ENCODE assay signal across 10 cellular contexts in the genomic region with DNA sequence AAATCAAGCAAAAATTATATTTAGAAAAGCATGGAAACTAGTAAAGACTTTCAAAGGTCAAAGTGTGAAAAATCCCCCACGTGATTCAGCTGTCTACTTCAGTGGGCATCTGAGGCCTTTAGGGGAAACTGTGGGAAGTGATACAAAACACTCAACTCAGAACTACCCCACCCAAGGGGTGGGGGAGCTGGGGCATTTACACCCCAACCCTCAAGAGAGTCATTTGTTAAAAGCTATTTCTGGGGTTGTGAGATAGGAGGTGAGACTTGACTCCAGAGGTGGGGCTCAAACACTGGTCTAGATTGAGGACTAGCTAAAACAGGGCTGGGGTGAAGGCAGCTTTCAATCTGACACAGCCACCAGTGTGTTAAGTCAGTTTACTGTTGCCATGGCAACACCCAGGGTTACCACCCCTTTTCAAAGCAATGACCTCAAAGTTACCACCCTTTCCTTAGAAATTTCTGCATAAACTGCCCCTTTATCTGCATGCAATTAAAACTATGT. TPM values are rescaled to one million over a fixed set of nuclear protein-coding genes. Genes with fewer than 3 reads are reported as not detected.
DNase-seq lines count a peak whose midpoint lies in the region; ATAC-seq and TF ChIP-seq lines count a peak whose summit lies in the region.
"Had no signal": no experiment of that assay in that cellular context is flagged by ENCODE, and none has a peak within 500 bp of the region (broad histone marks: within the 10 kb centered on the region; RNA-seq: fewer than 3 reads in every experiment).

No MANE protein-coding gene starts in this region.

- no TSS peak for BruUV-seq in Calu3 (replicated peaks; lab: Mats Ljungman, UMichigan)

- peaks cover 1% of the 10 kb centered on the region for H3K36me3 Mint-ChIP-seq in activated T-helper 1 cell treated with anti-CD3 and anti-CD28 coated beads, Interleukin-12 subunit alpha, Interleukin-12 subunit beta, Interleukin-2, Interleukin-4 antibody, amounts not matched to agents 30 ng/mL and 10 ng/mL and 1 ng/mL, durations not matched to agents 14 hours and 24 hours and 36 hours (ENCODE audit: low read depth)
- H3K36me3 Mint-ChIP-seq in Calu3 (ENCODE audit: insufficient read depth, unreplicated experiment) = no peaks in the 10 kb centered on the region

- H3K27ac Mint-ChIP-seq in activated T-helper 1 cell treated with anti-CD3 and anti-CD28 coated beads, Interleukin-12 subunit alpha, Interleukin-12 subunit beta, Interleukin-2, Interleukin-4 antibody, amounts not matched to agents 30 ng/mL and 10 ng/mL and 1 ng/mL, durations not matched to agents 14 hours and 24 hours and 36 hours = peak overlapping the region; percentile 73
- H3K27ac Mint-ChIP-seq in Calu3 (ENCODE audit: unreplicated experiment) = no peak overlapping the region

- no peaks in the 10 kb centered on the region for H3K9me3 Mint-ChIP-seq in activated T-helper 1 cell treated with anti-CD3 and anti-CD28 coated beads, Interleukin-12 subunit alpha, Interleukin-12 subunit beta, Interleukin-2, Interleukin-4 antibody, amounts not matched to agents 30 ng/mL and 10 ng/mL and 1 ng/mL, durations not matched to agents 14 hours and 24 hours and 36 hours
- no peaks in the 10 kb centered on the region for H3K9me3 Mint-ChIP-seq in Calu3 (ENCODE audit: low read depth, unreplicated experiment)

- no peak overlapping the region for H3K4me3 Mint-ChIP-seq in activated T-helper 1 cell treated with anti-CD3 and anti-CD28 coated beads, Interleukin-12 subunit alpha, Interleukin-12 subunit beta, Interleukin-2, Interleukin-4 antibody, amounts not matched to agents 30 ng/mL and 10 ng/mL and 1 ng/mL, durations not matched to agents 14 hours and 24 hours and 36 hours
- H3K4me3 Mint-ChIP-seq in Calu3 (ENCODE audit: low read depth, unreplicated experiment) = no peak overlapping the region

- H3K27me3 Mint-ChIP-seq in activated T-helper 1 cell treated with anti-CD3 and anti-CD28 coated beads, Interleukin-12 subunit alpha, Interleukin-12 subunit beta, Interleukin-2, Interleukin-4 antibody, amounts not matched to agents 30 ng/mL and 10 ng/mL and 1 ng/mL, durations not matched to agents 14 hours and 24 hours and 36 hours (ENCODE audit: insufficient read depth) = no peaks in the 10 kb centered on the region
- peaks cover 71% of the 10 kb centered on the region for H3K27me3 Mint-ChIP-seq in Calu3 (ENCODE audit: unreplicated experiment)

- peaks cover 44% of the 10 kb centered on the region for H3K4me1 Mint-ChIP-seq in activated T-helper 1 cell treated with anti-CD3 and anti-CD28 coated beads, Interleukin-12 subunit alpha, Interleukin-12 subunit beta, Interleukin-2, Interleukin-4 antibody, amounts not matched to agents 30 ng/mL and 10 ng/mL and 1 ng/mL, durations not matched to agents 14 hours and 24 hours and 36 hours (ENCODE audit: low read depth)
- no peaks in the 10 kb centered on the region for H3K4me1 Mint-ChIP-seq in Calu3 (ENCODE audit: low read depth, unreplicated experiment)

- intact Hi-C loops in activated T-helper 1 cell treated with anti-CD3 and anti-CD28 coated beads, Interleukin-12 subunit alpha, Interleukin-12 subunit beta, Interleukin-2, Interleukin-4 antibody, amounts not matched to agents 30 ng/mL and 10 ng/mL and 1 ng/mL, durations not matched to agents 14 hours and 24 hours and 36 hours (cut with micrococcal nuclease) = loop anchor here (1.0 kb wide), 2 partner anchors 14 to 15 kb away; no protein-coding TSS in a partner anchor
- intact Hi-C loops in left colon (cut with DNase I, micrococcal nuclease) = no loop called here
- intact Hi-C loops in Calu3 (cut with micrococcal nuclease; ENCODE audit: unreplicated experiment) = no loop called here

- ATAC-seq in HG03432 (IDR thresholded peaks at IDR 0.05; ENCODE audit: unreplicated experiment) (peak; percentile 87), HG02981 (IDR thresholded peaks at IDR 0.05; ENCODE audit: unreplicated experiment) (no peak), left colon (no peak), HG02840 (IDR thresholded peaks at IDR 0.05; ENCODE audit: low FRiP score, unreplicated experiment) (no peak)

- peak; percentile 72 for DNase-seq in stimulated activated CD4-positive, alpha-beta T cell treated with anti-CD3 and anti-CD28 coated beads, Interleukin-1b, Interleukin-23, amount 100 ng/mL, for 48 hours
- DNase-seq in stimulated activated CD4-positive, alpha-beta T cell treated with anti-CD3 and anti-CD28 coated beads, Interleukin-4, amount 100 ng/mL, for 4 hours = no peak
- DNase-seq in activated T-helper 1 cell treated with anti-CD3 and anti-CD28 coated beads, Interleukin-12 subunit alpha, Interleukin-12 subunit beta, Interleukin-2, Interleukin-4 antibody, amounts not matched to agents 30 ng/mL and 10 ng/mL and 1 ng/mL, durations not matched to agents 14 hours and 24 hours and 36 hours (ENCODE audit: low spot score) = peak; percentile 53
- no peak for DNase-seq in left colon
- no peak for DNase-seq in Calu3
- DNase-seq: Right ventricle myocardium superior had no signal

- CTCF ChIA-PET in Calu3 (lab: Charles Lee) = interaction anchor here (0.6 to 1.1 kb wide), 2 partner anchors 8 kb away, joined by 3 to 4 read pairs; no protein-coding TSS in a partner anchor

- TF ChIP-seq CTCF in Calu3 (IDR thresholded peaks at IDR 0.05; ENCODE audit: unreplicated experiment) = no peak

RNA-seq across cellular contexts. Expression of a gene that starts 9.8 kb away (rescaled TPM):
- total RNA-seq in activated T-helper 1 cell treated with anti-CD3 and anti-CD28 coated beads, Interleukin-12 subunit alpha, Interleukin-12 subunit beta, Interleukin-2, Interleukin-4 antibody, amounts not matched to agents 30 ng/mL and 10 ng/mL and 1 ng/mL, durations not matched to agents 14 hours and 24 hours and 36 hours = 0.39 TPM in 1 of 2 replicates, not detected in the other
- total RNA-seq in left colon (not detected), Calu3 (2022) (not detected in 2 replicates)
- total RNA-seq: bronchial epithelial cell, Right ventricle myocardium superior had no signal

Comparison
In these comparisons a context has a peak if more than half of its experiments do, and no peak if none do; other contexts are left out.
1. DNase-seq: peak in stimulated activated CD4-positive, alpha-beta T cell treated with anti-CD3 and anti-CD28 coated beads, Interleukin-1b, Interleukin-23, amount 100 ng/mL, for 48 hours (single experiment) and activated T-helper 1 cell treated with anti-CD3 and anti-CD28 coated beads, Interleukin-12 subunit alpha, Interleukin-12 subunit beta, Interleukin-2, Interleukin-4 antibody, amounts not matched to agents 30 ng/mL and 10 ng/mL and 1 ng/mL, durations not matched to agents 14 hours and 24 hours and 36 hours (single experiment); none in stimulated activated CD4-positive, alpha-beta T cell treated with anti-CD3 and anti-CD28 coated beads, Interleukin-4, amount 100 ng/mL, for 4 hours (0 of 2), left colon (0 of 2) and Calu3 (single experiment).